ENCODE assay signal across 9 cellular contexts in genomic region chr7:537911-538634, GRCh38. TPM values are rescaled to one million over a fixed set of nuclear protein-coding genes. Genes with fewer than 3 reads are reported as not detected.
DNase-seq lines count a peak whose midpoint lies in the region; ATAC-seq, FAIRE-seq and TF ChIP-seq lines count a peak whose summit lies in the region.
"Had no signal": no experiment of that assay in that cellular context is flagged by ENCODE, and none has a peak within 500 bp of the region (broad histone marks: within the 10 kb centered on the region; RNA-seq: fewer than 3 reads in every experiment).

No MANE protein-coding gene starts in this region.

- DNase-seq in HTR-8/SVneo (ENCODE audit: insufficient read length, low spot score) (peak; percentile 99), breast epithelium (ENCODE audit: low spot score in 2 of 2) (no peak), kidney (peak; percentile 91), urothelium cell line (ENCODE audit: low spot score) (peak; percentile 97), NCI-H2081 treated with DMSO at 0.1 percent for 48 hours (lab: John Stamatoyannopoulos, UW) (no peak), suprapubic skin (ENCODE audit: low spot score in 2 of 2) (no peak)
- DNase-seq: naive B cell had no signal

- intact Hi-C loops in breast epithelium (cut with DNase I; ENCODE audit: low total_unique reads) = no loop called here
- intact Hi-C loops in kidney (cut with DNase I) = no loop called here

- no peak for ATAC-seq in HG02610 (IDR thresholded peaks at IDR 0.05; ENCODE audit: unreplicated experiment)
- no peak for ATAC-seq in GM21619 (IDR thresholded peaks at IDR 0.05; ENCODE audit: unreplicated experiment)

- TF ChIP-seq CTCF in breast epithelium (IDR thresholded peaks at IDR 0.05) = no peak
- no peak for TF ChIP-seq CTCF in kidney (IDR thresholded peaks at IDR 0.05; ENCODE audit: borderline replicate concordance, extremely low read depth, insufficient read depth)
- no peak for TF ChIP-seq CTCF in suprapubic skin (IDR thresholded peaks at IDR 0.05)

- H3K4me3 ChIP-seq in breast epithelium = no peak overlapping the region
- H3K4me3 ChIP-seq in kidney (ENCODE audit: low read length in 2 of 2) = no peak overlapping the region
- H3K4me3 ChIP-seq in suprapubic skin = no peak overlapping the region

- TF ChIP-seq EP300 in suprapubic skin (IDR thresholded peaks at IDR 0.05) = no peak

- H3K36me3 ChIP-seq in breast epithelium (no peaks in the 10 kb centered on the region), kidney (ENCODE audit: control insufficient read depth in 1 of 2, insufficient read depth in 2 of 2, low read length in 2 of 2) (no peaks in the 10 kb centered on the region), suprapubic skin (no peaks in the 10 kb centered on the region)

- H3K27me3 ChIP-seq in breast epithelium = no peaks in the 10 kb centered on the region
- H3K27me3 ChIP-seq in suprapubic skin = no peaks in the 10 kb centered on the region

- FAIRE-seq in HTR-8/SVneo (lab: Jason Lieb, UNC) (peak; percentile 97), kidney (lab: Jason Lieb, UNC) (no peak), urothelium cell line (lab: Jason Lieb, UNC) (peak; percentile 95)

- no peak overlapping the region for H3K9ac ChIP-seq in kidney (ENCODE audit: low read length in 2 of 2)

- H3K4me1 ChIP-seq in breast epithelium (peaks cover 0 to 4% of the 10 kb centered on the region in 2 donors), kidney (ENCODE audit: control insufficient read depth in 1 of 2, insufficient read depth in 1 of 2, low read depth in 1 of 2, low read length in 2 of 2) (peaks cover 0 to 3% of the 10 kb centered on the region in 2 donors), suprapubic skin (peaks cover 26% of the 10 kb centered on the region)

- H3K27ac ChIP-seq in breast epithelium (peak overlapping the region; percentile 41 to 54), kidney (ENCODE audit: low read depth in 2 of 2, low read length in 2 of 2) (no peak overlapping the region), suprapubic skin (no peak overlapping the region)

- H3K9me3 ChIP-seq in breast epithelium (peaks cover 0 to 4% of the 10 kb centered on the region in 2 donors), kidney (ENCODE audit: control insufficient read depth in 1 of 2, low read length in 2 of 2) (peaks cover 0 to 5% of the 10 kb centered on the region in 2 donors), suprapubic skin (no peaks in the 10 kb centered on the region)

- no peak for TF ChIP-seq POLR2A in breast epithelium (IDR thresholded peaks at IDR 0.05)
- TF ChIP-seq POLR2A in suprapubic skin (IDR thresholded peaks at IDR 0.05) = no peak

- 8% methylated on average over 4 of the region's 21 CpGs for WGBS in suprapubic skin

RNA-seq across cellular contexts. Expression of gene PDGFA, which starts 18.4 kb away (rescaled TPM):
- 10 to 100 TPM; 19.8 to 33.4 (median 31.2) TPM for total RNA-seq in breast epithelium
- total RNA-seq in kidney = 53.0 TPM
- 14.1 TPM for polyA plus RNA-seq in kidney (ENCODE audit: insufficient read depth, low read depth, low replicate concordance)
- 10 to 100 TPM; 16.2 to 41.6 (median 22.0) TPM for total RNA-seq in suprapubic skin

Comparison
In these comparisons a context has a peak if more than half of its experiments do, and no peak if none do; other contexts are left out.
1. DNase-seq: peak in HTR-8/SVneo (single experiment), kidney (single experiment) and urothelium cell line (single experiment); none in breast epithelium (0 of 2), NCI-H2081 treated with DMSO at 0.1 percent for 48 hours (single experiment) and suprapubic skin (0 of 2).
2. H3K27ac ChIP-seq: peak in breast epithelium (2 of 2); none in kidney (0 of 2) and suprapubic skin (single experiment).